In genomic region chr6:35736293-35736894, GRCh38 we compare ENCODE assay signal across 8 cellular contexts. TPM values are rescaled to one million over a fixed set of nuclear protein-coding genes. Genes with fewer than 3 reads are reported as not detected.
DNase-seq lines count a peak whose midpoint lies in the region; ATAC-seq and TF ChIP-seq lines count a peak whose summit lies in the region.

No MANE protein-coding gene starts in this region.

- no peaks in the 10 kb centered on the region for H4K20me1 ChIP-seq in mammary epithelial cell (ENCODE audit: insufficient read depth, low read length)

- WGBS in mammary epithelial cell (ENCODE audit: low coverage, missing lambda C conversion rate) = 59% methylated on average over 6 of the region's 7 CpGs

- intact Hi-C loops in mammary epithelial cell (cut with micrococcal nuclease) = loop anchor here (1.0 to 5.0 kb wide), 4 partner anchors 152 to 440 kb away; partner anchors contain the start of genes DEF6 and PPARD

- H3K9ac ChIP-seq in mammary epithelial cell (ENCODE audit: insufficient read depth, low read length) = no peak overlapping the region

- CTCF ChIA-PET in mammary epithelial cell (lab: Charles Lee; ENCODE audit: low non-redundant PET) = interaction anchor here (0.6 to 1.1 kb wide), 3 partner anchors 49 to 214 kb away, joined by 3 to 11 read pairs (median 4); no protein-coding TSS in a partner anchor

- H3K4me3 ChIP-seq in mammary epithelial cell (replicated peaks in 1 of 3; ENCODE audit: insufficient read depth in 1 of 3, low read depth in 2 of 3, low read length in 3 of 3) = no peak overlapping the region

- BruUV-seq in mammary epithelial cell (replicated peaks; lab: Mats Ljungman, UMichigan) = no TSS peak

- no peak overlapping the region for H2AFZ ChIP-seq in mammary epithelial cell (ENCODE audit: low read depth, low read length)

- no peak for ATAC-seq in GM18517 (IDR thresholded peaks at IDR 0.05; ENCODE audit: unreplicated experiment)

- no peaks in the 10 kb centered on the region for H3K36me3 ChIP-seq in mammary epithelial cell (ENCODE audit: insufficient read depth, low read length)

- no peaks in the 10 kb centered on the region for H3K9me3 ChIP-seq in mammary epithelial cell (replicated peaks; ENCODE audit: insufficient read depth, low read length)

- peak; percentile 88 to 95 for TF ChIP-seq CTCF in mammary epithelial cell (conservative IDR thresholded peaks at IDR 0.05 in 1 of 2, IDR thresholded peaks at IDR 0.05 in 1 of 2; ENCODE audit: extremely low read depth in 1 of 2, insufficient read depth in 1 of 2, low read depth in 1 of 2, low read length in 2 of 2)

- in situ Hi-C loops in mammary epithelial cell (cut with MboI; ENCODE audit: low sequenced_read_pairs in 2 of 2) = loop anchor here (5.0 to 25.0 kb wide), 5 partner anchors 149 to 449 kb away; partner anchors contain the start of gene DEF6 (in 1 of the 2)

- no peaks in the 10 kb centered on the region for H3K79me2 ChIP-seq in mammary epithelial cell (ENCODE audit: insufficient read depth, low read length)

- no peak overlapping the region for H3K27ac ChIP-seq in mammary epithelial cell (ENCODE audit: insufficient read depth, low read depth, low read length)

- dilution Hi-C loops in mammary epithelial cell (cut with HindIII; ENCODE audit: low sequenced_read_pairs) = no loop called here

- H3K27me3 ChIP-seq in mammary epithelial cell (ENCODE audit: insufficient read depth, low read length) = no peaks in the 10 kb centered on the region

- peaks cover 29% of the 10 kb centered on the region for H3K4me1 ChIP-seq in mammary epithelial cell (ENCODE audit: insufficient read depth, low read length)

- DNase-seq in NCI-H187 (lab: John Stamatoyannopoulos, UW) (peak; percentile 9 to 23), NCI-H187 treated with DMSO at 0.1 percent for 48 hours (lab: John Stamatoyannopoulos, UW) (no peak), NCI-H1694 treated with DMSO at 0.1 percent for 48 hours (lab: John Stamatoyannopoulos, UW) (peak; percentile 44), mammary epithelial cell (peak; percentile 49), kidney glomerular epithelial cell (lab: John Stamatoyannopoulos, UW) (peak; percentile 36)
- peak; percentile 64 to 81 (median 74) for DNase-seq in activated CD4-positive, CD25-positive, alpha-beta regulatory T cell (lab: John Stamatoyannopoulos, UW)
- DNase-seq in stimulated activated CD4-positive, alpha-beta T cell treated with anti-CD3 and anti-CD28 coated beads, Interleukin-4, amount 100 ng/mL, for 24 hours = peak; percentile 90

- H3K4me2 ChIP-seq in mammary epithelial cell (ENCODE audit: insufficient read depth, low read depth, low read length) = no peak overlapping the region

RNA-seq across cellular contexts. Expression of gene ARMC12, which starts 0.4 kb away (rescaled TPM):
- under 1 TPM in 1 of 2 donors, not detected in 1; 0.73 TPM for total RNA-seq in mammary epithelial cell
- polyA plus RNA-seq in mammary epithelial cell = 0.32 TPM
- polyA minus RNA-seq in mammary epithelial cell = not detected

RNA-seq across cellular contexts. Expression of gene CLPSL2, which starts 40.0 kb away (rescaled TPM):
- total RNA-seq in mammary epithelial cell = not detected
- polyA plus RNA-seq in mammary epithelial cell = not detected
- polyA minus RNA-seq in mammary epithelial cell = not detected

RNA-seq across cellular contexts. Expression of gene CLPSL1, which starts 44.4 kb away (rescaled TPM):
- not detected for total RNA-seq in mammary epithelial cell
- polyA plus RNA-seq in mammary epithelial cell = not detected
- polyA minus RNA-seq in mammary epithelial cell = not detected

RNA-seq across cellular contexts. Expression of gene FKBP5, which starts 47.7 kb away (rescaled TPM):
- 10 to 100 TPM; 60.7 to 97.9 TPM for total RNA-seq in mammary epithelial cell
- 57.9 TPM for polyA plus RNA-seq in mammary epithelial cell
- polyA minus RNA-seq in mammary epithelial cell = 96.0 TPM
